8 cellular contexts compared by ENCODE assay signal in the genomic region with DNA sequence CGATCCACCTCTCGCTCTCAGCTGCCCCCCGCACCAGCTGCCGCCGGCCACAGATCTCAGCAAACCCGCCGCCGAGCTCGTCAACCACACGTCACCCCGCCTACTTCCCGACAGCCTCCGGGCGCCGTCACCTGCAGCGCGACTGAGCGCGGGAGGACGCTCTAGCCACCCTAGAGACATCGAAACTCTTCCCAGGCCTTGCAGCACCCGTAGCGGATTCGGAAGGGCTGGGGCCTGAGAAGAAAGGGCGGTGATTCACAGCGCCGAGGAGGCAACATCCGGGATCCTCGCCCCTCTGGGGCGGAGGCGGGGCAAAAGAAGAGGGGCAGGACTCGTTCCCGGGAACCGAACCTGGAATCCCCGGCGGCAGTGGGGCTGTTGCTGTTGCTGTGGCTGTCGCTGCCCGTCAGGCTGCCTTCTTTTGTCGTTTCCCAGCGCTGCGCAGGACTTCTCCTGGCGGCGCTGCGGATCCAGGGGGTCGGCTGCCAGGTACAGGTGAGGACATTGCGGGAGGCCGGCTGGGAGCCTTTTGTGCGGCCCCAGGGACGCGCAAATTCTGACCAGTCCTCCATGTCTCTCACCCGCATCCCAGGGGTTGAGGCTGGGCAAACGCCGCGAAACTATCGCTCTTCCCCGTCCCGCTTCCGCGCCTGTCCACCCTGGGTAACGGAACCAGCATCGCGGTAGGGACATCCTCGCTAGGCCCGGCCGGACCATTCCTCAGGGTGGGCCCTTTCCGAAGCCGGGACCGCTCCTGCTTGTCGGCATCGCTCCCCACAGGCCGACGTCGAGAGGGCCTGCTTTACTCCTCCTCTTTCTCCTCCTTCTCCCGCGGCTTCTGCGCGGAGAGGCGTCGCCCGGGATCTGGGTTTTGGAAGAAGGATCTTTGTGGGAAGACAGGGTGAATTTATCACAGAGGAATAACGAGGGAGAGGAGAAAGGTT. TPM values are rescaled to one million over a fixed set of nuclear protein-coding genes. Genes with fewer than 3 reads are reported as not detected.
A peak's percentile ranks its signal among the peaks of the same experiment; 100 is the strongest.
DNase-seq lines count a peak whose midpoint lies in the region; FAIRE-seq and TF ChIP-seq lines count a peak whose summit lies in the region.

RO60 (plus strand) TSS at position 331 of the 944 bp plus-strand sequence. CDS start 9,443 bp downstream, outside the sequence.
UCHL5 (minus strand) TSS at position 79 of the 944 bp plus-strand sequence. CDS start 100 bp downstream, outside the sequence.

- CTCF ChIA-PET in activated naive CD4-positive, alpha-beta T cell treated with anti-CD3 and anti-CD28 coated beads for 36 hours (lab: Charles Lee) = interaction anchor here (0.6 to 1.4 kb wide), 7 partner anchors 14 to 253 kb away, joined by 3 to 9 read pairs (median 3); partner anchors contain the start of gene CDC73

- peaks cover 59% of the 10 kb centered on the region for H3K4me1 Mint-ChIP-seq in activated naive CD4-positive, alpha-beta T cell treated with anti-CD3 and anti-CD28 coated beads for 36 hours (ENCODE audit: low read depth)

- peak within 1 kb of the TSS; percentile 94 for H3K4me3 Mint-ChIP-seq in activated naive CD4-positive, alpha-beta T cell treated with anti-CD3 and anti-CD28 coated beads for 36 hours

- peak within 1 kb of the TSS; percentile 97 for H3K27ac Mint-ChIP-seq in activated naive CD4-positive, alpha-beta T cell treated with anti-CD3 and anti-CD28 coated beads for 36 hours

- H3K9me3 Mint-ChIP-seq in activated naive CD4-positive, alpha-beta T cell treated with anti-CD3 and anti-CD28 coated beads for 36 hours = no peaks in the 10 kb centered on the region

- H3K36me3 ChIP-seq in neutrophil = no peaks in the 10 kb centered on the region

- no peaks in the 10 kb centered on the region for H3K9me3 ChIP-seq in neutrophil

- TF ChIP-seq CTCF in HFF-Myc (IDR thresholded peaks at IDR 0.05; ENCODE audit: low read depth, low read length, missing control alignments) (no peak), neutrophil (IDR thresholded peaks at IDR 0.05) (peak; percentile 46)

- peaks cover 25% of the 10 kb centered on the region in 2 experiments for H3K4me1 ChIP-seq in neutrophil (ENCODE audit: control insufficient read depth in 1 of 2, insufficient read depth in 1 of 2, low read depth in 1 of 2, low read length in 1 of 2)

- FAIRE-seq in frontal cortex (lab: Jason Lieb, UNC) = no peak

- peak within 1 kb of the TSS; percentile 92 for H3K27ac ChIP-seq in neutrophil
- H3K27ac ChIP-seq in substantia nigra (ENCODE audit: low read depth, low read length, poor library complexity, severe bottlenecking) = peak within 1 kb of the TSS; percentile 91

- intact Hi-C loops in activated naive CD4-positive, alpha-beta T cell treated with anti-CD3 and anti-CD28 coated beads for 36 hours (cut with micrococcal nuclease) = loop anchor here (1.0 to 10.0 kb wide), 11 partner anchors 11 to 1230 kb away; partner anchors contain the start of genes CDC73, GLRX2, RGS1 and RGS2

- H3K4me3 ChIP-seq in HFF-Myc (replicated peaks; ENCODE audit: low read depth, low read length) (peak within 1 kb of the TSS; percentile 95), neutrophil (ENCODE audit: low read depth in 1 of 2, low read length in 1 of 2) (peak within 1 kb of the TSS; percentile 82 to 95)

- DNase-seq in GM04503 (ENCODE audit: low read depth) (peak; percentile 91), HFF-Myc (ENCODE audit: extremely low read depth, low read depth) (peak; percentile 94), NAMALWA (ENCODE audit: low spot score) (peak; percentile 98), SK-N-DZ (ENCODE audit: low spot score) (peak; percentile 98), frontal cortex (ENCODE audit: low spot score in 2 of 2) (peak; percentile 74 to 83), substantia nigra (lab: John Stamatoyannopoulos, UW) (peak; percentile 63 to 98 (median 95))
- peak; percentile 97 for DNase-seq in activated naive CD4-positive, alpha-beta T cell treated with anti-CD3 and anti-CD28 coated beads for 36 hours

- H3K27me3 ChIP-seq in neutrophil = no peaks in the 10 kb centered on the region

- H3K27me3 Mint-ChIP-seq in activated naive CD4-positive, alpha-beta T cell treated with anti-CD3 and anti-CD28 coated beads for 36 hours (ENCODE audit: low read depth) = no peaks in the 10 kb centered on the region

- H3K36me3 Mint-ChIP-seq in activated naive CD4-positive, alpha-beta T cell treated with anti-CD3 and anti-CD28 coated beads for 36 hours (ENCODE audit: low read depth) = peaks cover 16% of the 10 kb centered on the region

RNA-seq across cellular contexts. Expression of gene RO60, which starts in this region (rescaled TPM):
- 27.8 and 28.9 TPM in 2 replicates for polyA plus RNA-seq in SK-N-DZ (2014; cell fraction: cytosol; rRNA removed)
- polyA plus RNA-seq in SK-N-DZ (2014; cell fraction: nucleus; rRNA removed) = 11.9 and 13.3 TPM in 2 replicates
- total RNA-seq in activated naive CD4-positive, alpha-beta T cell treated with anti-CD3 and anti-CD28 coated beads for 36 hours = 10 to 100 TPM; 42.8 to 48.0 TPM
- total RNA-seq in frontal cortex = 349 TPM

RNA-seq across cellular contexts. Expression of gene UCHL5, which starts in this region (rescaled TPM):
- 25.3 and 30.2 TPM in 2 replicates for polyA plus RNA-seq in SK-N-DZ (2014; cell fraction: cytosol; rRNA removed)
- polyA plus RNA-seq in SK-N-DZ (2014; cell fraction: nucleus; rRNA removed) = 24.5 and 33.4 TPM in 2 replicates
- total RNA-seq in activated naive CD4-positive, alpha-beta T cell treated with anti-CD3 and anti-CD28 coated beads for 36 hours = 10 to 100 TPM; 63.4 to 68.8 TPM
- total RNA-seq in frontal cortex = 41.6 TPM

Comparison
In these comparisons a context has a peak if more than half of its experiments do, and no peak if none do; other contexts are left out.
1. Peak in every context shown above with its lines: DNase-seq, H3K4me3 ChIP-seq and H3K27ac ChIP-seq.